ENCODE assay signal across 8 cellular contexts in genomic region chr6:107459283-107460073, GRCh38. TPM values are rescaled to one million over a fixed set of nuclear protein-coding genes. Genes with fewer than 3 reads are reported as not detected.
DNase-seq lines count a peak whose midpoint lies in the region; ATAC-seq and TF ChIP-seq lines count a peak whose summit lies in the region.

PDSS2 (minus strand) TSS chr6:107459564; CDS start chr6:107459285, 279 bp downstream.

- ATAC-seq in GM19351 (IDR thresholded peaks at IDR 0.05; ENCODE audit: unreplicated experiment) (peak; percentile 91), HG03521 (IDR thresholded peaks at IDR 0.05; ENCODE audit: unreplicated experiment) (peak; percentile 93), left lobe of liver (peak; percentile 97)

- peak; percentile 97 for DNase-seq in CD14-positive monocyte (ENCODE audit: low spot score)
- DNase-seq in NCI-H69 (lab: John Stamatoyannopoulos, UW): peak; percentile 100
- DNase-seq in activated CD4-positive, alpha-beta T cell treated with anti-CD3 and anti-CD28 coated beads, Interleukin-2, amount 10 ng/mL, durations not matched to agents 7 days and 5 days: peak; percentile 99
- DNase-seq in dedifferentiated amniotic fluid mesenchymal stem cell (ENCODE audit: extremely low spot score): peak; percentile 97
- DNase-seq in left lobe of liver (ENCODE audit: low spot score): peak; percentile 100
- peak; percentile 99 for DNase-seq in stimulated activated CD4-positive, alpha-beta T cell treated with anti-CD3 and anti-CD28 coated beads, Interleukin-2, amount 100 ng/mL, for 4 hours (ENCODE audit: low read depth)

- POLR2A ChIA-PET in activated CD4-positive, alpha-beta T cell treated with anti-CD3 and anti-CD28 coated beads, Interleukin-2, amount 10 ng/mL, durations not matched to agents 7 days and 5 days (lab: Charles Lee): interaction anchor here (0.5 to 1.0 kb wide), 4 partner anchors 79 to 198 kb away, joined by 3 read pairs; no protein-coding TSS in a partner anchor

- H3K27ac Mint-ChIP-seq in CD14-positive monocyte: peak within 1 kb of the TSS; percentile 95 to 98 (median 98)
- peak within 1 kb of the TSS; percentile 89 for H3K27ac Mint-ChIP-seq in activated CD4-positive, alpha-beta T cell treated with anti-CD3 and anti-CD28 coated beads, Interleukin-2, amount 10 ng/mL, durations not matched to agents 7 days and 5 days

- H3K4me1 Mint-ChIP-seq in CD14-positive monocyte: peaks cover 17% of the 10 kb centered on the region
- H3K4me1 Mint-ChIP-seq in activated CD4-positive, alpha-beta T cell treated with anti-CD3 and anti-CD28 coated beads, Interleukin-2, amount 10 ng/mL, durations not matched to agents 7 days and 5 days: peaks cover 17% of the 10 kb centered on the region

- peak within 1 kb of the TSS; percentile 95 to 97 for H3K4me3 Mint-ChIP-seq in CD14-positive monocyte
- H3K4me3 Mint-ChIP-seq in activated CD4-positive, alpha-beta T cell treated with anti-CD3 and anti-CD28 coated beads, Interleukin-2, amount 10 ng/mL, durations not matched to agents 7 days and 5 days: peak within 1 kb of the TSS; percentile 84

- no peaks in the 10 kb centered on the region for H3K27me3 Mint-ChIP-seq in CD14-positive monocyte (ENCODE audit: low read depth in 3 of 3)
- no peaks in the 10 kb centered on the region for H3K27me3 Mint-ChIP-seq in activated CD4-positive, alpha-beta T cell treated with anti-CD3 and anti-CD28 coated beads, Interleukin-2, amount 10 ng/mL, durations not matched to agents 7 days and 5 days

- intact Hi-C loops in CD14-positive monocyte (cut with micrococcal nuclease): loop anchor here in 1 of 2 donors (10.0 kb wide), 1 partner anchor 1015 kb away; no protein-coding TSS in a partner anchor

- peaks cover 0 to 1% of the 10 kb centered on the region in 2 donors for H3K36me3 Mint-ChIP-seq in CD14-positive monocyte
- H3K36me3 Mint-ChIP-seq in activated CD4-positive, alpha-beta T cell treated with anti-CD3 and anti-CD28 coated beads, Interleukin-2, amount 10 ng/mL, durations not matched to agents 7 days and 5 days (ENCODE audit: low read depth): peaks cover 3% of the 10 kb centered on the region

- peak; percentile 41 for TF ChIP-seq CTCF in CD14-positive monocyte (IDR thresholded peaks at IDR 0.05)

- H3K9me3 Mint-ChIP-seq in CD14-positive monocyte: peaks cover 0 to 3% (median 0%) of the 10 kb centered on the region in 7 donors
- H3K9me3 Mint-ChIP-seq in activated CD4-positive, alpha-beta T cell treated with anti-CD3 and anti-CD28 coated beads, Interleukin-2, amount 10 ng/mL, durations not matched to agents 7 days and 5 days: no peaks in the 10 kb centered on the region

- CTCF ChIA-PET in activated CD4-positive, alpha-beta T cell treated with anti-CD3 and anti-CD28 coated beads, Interleukin-2, amount 10 ng/mL, durations not matched to agents 7 days and 5 days (lab: Charles Lee): interaction anchor here (0.6 to 1.2 kb wide), 7 partner anchors 11 to 335 kb away, joined by 3 read pairs; no protein-coding TSS in a partner anchor

RNA-seq across cellular contexts. Expression of gene PDSS2, which starts in this region (rescaled TPM):
- 10 to 100 TPM; 13.3 to 13.9 TPM for polyA plus RNA-seq in CD14-positive monocyte
- total RNA-seq in activated CD4-positive, alpha-beta T cell treated with anti-CD3 and anti-CD28 coated beads, Interleukin-2, amount 10 ng/mL, durations not matched to agents 7 days and 5 days: 10 to 100 TPM; 10.9 to 13.9 TPM
- 18.9 TPM for total RNA-seq in left lobe of liver

Comparison
In these comparisons a context has a peak if more than half of its experiments do, and no peak if none do; other contexts are left out.
1. Peak in every context shown above with its lines: DNase-seq and ATAC-seq.